ENCODE assay signal across 1 cellular context in genomic region chr10:35308809-35309208, GRCh38.
TF ChIP-seq lines count a peak whose summit lies in the region.

No MANE protein-coding gene starts in this region.

TF ChIP-seq in IMR-90, 13 proteins besides CTCF, POLR2A, EP300 and RAD21:
- TF ChIP-seq MAFK (IDR thresholded peaks at IDR 0.05; ENCODE audit: low read depth, low read length) = no peak
